In the genomic region with DNA sequence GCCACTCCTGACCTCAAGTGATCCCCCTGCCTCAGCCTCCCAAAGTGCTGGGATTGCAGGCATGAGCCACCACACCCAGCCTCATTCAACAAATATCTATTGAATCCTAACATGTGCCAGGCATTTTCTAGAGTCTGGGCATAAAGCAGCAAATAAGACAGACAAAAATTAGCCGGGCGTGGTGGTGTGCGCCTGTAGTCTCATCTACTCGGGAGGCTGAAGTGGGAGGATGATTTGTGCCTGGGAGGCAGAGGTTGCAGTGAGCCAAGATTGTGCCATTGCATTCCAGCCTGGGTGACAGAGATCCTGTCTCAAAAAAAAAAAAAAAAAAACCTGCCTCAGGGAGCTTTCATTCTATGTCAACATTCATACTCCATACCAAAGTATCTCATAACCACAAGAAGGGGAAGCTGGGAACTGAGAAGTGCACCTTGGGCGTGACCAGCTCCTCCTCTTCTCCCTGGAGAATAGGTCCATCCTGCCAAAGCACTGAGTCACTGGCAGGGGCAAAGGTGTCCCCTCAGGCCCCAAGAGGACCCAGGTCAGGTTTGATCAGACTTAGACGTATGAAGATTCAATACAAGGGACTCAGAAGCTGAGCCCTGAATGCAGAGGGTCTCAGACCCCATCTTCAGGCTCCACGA, we compare ENCODE assay signal across 13 cellular contexts. TPM values are rescaled to one million over a fixed set of nuclear protein-coding genes. Genes with fewer than 3 reads are reported as not detected.
DNase-seq lines count a peak whose midpoint lies in the region; ATAC-seq lines count a peak whose summit lies in the region.
"Had no signal": no experiment of that assay in that cellular context is flagged by ENCODE, and none has a peak within 500 bp of the region (broad histone marks: within the 10 kb centered on the region; RNA-seq: fewer than 3 reads in every experiment).

No MANE protein-coding gene starts in this region.

- H2BK12ac ChIP-seq in trophoblast cell (ENCODE audit: low read length) = no peak overlapping the region

- no peak overlapping the region for H3K4ac ChIP-seq in trophoblast cell (ENCODE audit: low read depth, low read length)

- H3K23ac ChIP-seq in trophoblast cell (ENCODE audit: low read length) = no peak overlapping the region

- no peak overlapping the region for H3K14ac ChIP-seq in trophoblast cell (ENCODE audit: low read length)

- no peaks in the 10 kb centered on the region for H3K9me3 ChIP-seq in trophoblast cell (ENCODE audit: insufficient read depth, low read depth, low read length)

- no peak overlapping the region for H2AK5ac ChIP-seq in trophoblast cell (ENCODE audit: low read length)

- no peak overlapping the region for H4K8ac ChIP-seq in trophoblast cell (ENCODE audit: low read depth, low read length)

- H2AFZ ChIP-seq in trophoblast cell (ENCODE audit: insufficient read depth, low read length, poor library complexity) = no peak overlapping the region
- H2AFZ ChIP-seq: GM23248 had no signal

- H2BK5ac ChIP-seq in trophoblast cell (ENCODE audit: low read depth, low read length, poor library complexity) = peak overlapping the region; percentile 9

- H3K4me3 ChIP-seq in trophoblast cell (ENCODE audit: low read depth, low read length) = no peak overlapping the region
- H3K4me3 ChIP-seq: coronary artery, GM23248 had no signal

- H3K18ac ChIP-seq in trophoblast cell (ENCODE audit: low read length) = no peak overlapping the region

- no peak overlapping the region for H4K12ac ChIP-seq in trophoblast cell (ENCODE audit: low read depth, low read length)

- H3K79me1 ChIP-seq in trophoblast cell (ENCODE audit: low read length) = peaks cover 3% of the 10 kb centered on the region

- in situ Hi-C loops in T47D (cut with HindIII; ENCODE audit: low pct_unique_long_range_greater_than_20kb, low sequenced_read_pairs) = no loop called here

- H3K27me3 ChIP-seq in trophoblast cell (ENCODE audit: insufficient read depth, low read length) = no peaks in the 10 kb centered on the region

- no peak overlapping the region for H2BK120ac ChIP-seq in trophoblast cell (ENCODE audit: insufficient read depth, low read length, poor library complexity)

- no CpG with 5 or more reads among the region's 7 CpGs for WGBS in trophoblast cell (ENCODE audit: extremely low coverage, insufficient coverage, insufficient read length)

- peak overlapping the region; percentile 41 for H3K27ac ChIP-seq in trophoblast cell (ENCODE audit: low read depth, low read length)
- H3K27ac ChIP-seq: coronary artery, GM23248 had no signal

- H3K79me2 ChIP-seq in trophoblast cell (ENCODE audit: control insufficient read depth, insufficient read depth, low read length, poor library complexity) = no peaks in the 10 kb centered on the region

- peaks cover 10 to 22% of the 10 kb centered on the region in 2 experiments for H3K36me3 ChIP-seq in trophoblast cell (ENCODE audit: control insufficient read depth in 1 of 2, insufficient read depth in 2 of 2, low read length in 2 of 2)

- H3K4me2 ChIP-seq in trophoblast cell (ENCODE audit: low read length) = no peak overlapping the region

- H3K9ac ChIP-seq in trophoblast cell (ENCODE audit: low read length) = no peak overlapping the region
- H3K9ac ChIP-seq: GM23248 had no signal

- H3K4me1 ChIP-seq in trophoblast cell (ENCODE audit: control insufficient read depth in 1 of 2, insufficient read depth in 2 of 2, low read length in 2 of 2) = peaks cover 4 to 11% of the 10 kb centered on the region in 2 experiments

- H4K91ac ChIP-seq in trophoblast cell (ENCODE audit: low read depth, low read length) = no peak overlapping the region

- ATAC-seq in HG02870 (IDR thresholded peaks at IDR 0.05; ENCODE audit: unreplicated experiment) (no peak), HG02970 (IDR thresholded peaks at IDR 0.05; ENCODE audit: low FRiP score, unreplicated experiment) (no peak), GM18867 (IDR thresholded peaks at IDR 0.05; ENCODE audit: unreplicated experiment) (no peak)
- ATAC-seq: sciatic nerve had no signal

- DNase-seq in DMS53 treated with DMSO at 0.1 percent for 48 hours (lab: John Stamatoyannopoulos, UW; ENCODE audit: unreplicated experiment) = peak; percentile 30
- peak; percentile 79 for DNase-seq in M059J (ENCODE audit: low read depth)
- peak; percentile 32 to 87 for DNase-seq in T47D (ENCODE audit: low read depth in 1 of 2, low spot score in 1 of 2)
- DNase-seq in trophoblast cell = peak; percentile 97 to 98
- no peak for DNase-seq in activated CD4-positive, alpha-beta T cell treated with anti-CD3 and anti-CD28 coated beads for 1 hour
- DNase-seq: DND-41, GM23248, NCI-H524 treated with DMSO at 0.1 percent for 48 hours had no signal

RNA-seq across cellular contexts. Expression of a gene that starts 36.8 kb away (rescaled TPM):
- total RNA-seq in M059J (2014; rRNA removed; shearing (Covaris generic)) = 24.2 and 41.6 TPM in 2 replicates
- 39.2 and 41.5 TPM in 2 replicates for polyA plus RNA-seq in trophoblast cell (2013)

RNA-seq across cellular contexts. Expression of a gene that starts 46.2 kb away (rescaled TPM):
- total RNA-seq in M059J (2014; rRNA removed; shearing (Covaris generic)) = 3.0 and 4.0 TPM in 2 replicates
- polyA plus RNA-seq in trophoblast cell (2013) = 18.1 and 20.1 TPM in 2 replicates
